ENCODE assay signal across 9 cellular contexts in the genomic region with DNA sequence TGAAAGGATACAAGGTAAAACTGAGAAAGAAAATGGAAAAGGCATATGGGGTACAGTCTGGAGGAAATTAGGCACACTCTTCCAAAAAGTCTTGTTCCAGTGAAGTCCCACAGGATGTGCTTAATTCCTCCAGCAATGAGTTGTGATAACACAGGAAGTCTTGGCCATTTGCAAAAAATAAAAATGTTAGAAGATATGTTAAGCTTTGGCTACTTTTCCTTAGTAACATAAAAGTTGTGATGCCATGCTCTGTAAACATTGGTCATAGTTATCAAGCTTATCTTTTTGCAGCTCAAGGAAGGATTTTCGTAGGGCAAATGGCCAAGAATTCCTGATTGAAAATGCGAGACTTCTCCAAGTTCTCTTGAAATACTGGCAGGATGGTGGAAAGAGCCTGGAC.
"Had no signal": no experiment of that assay in that cellular context is flagged by ENCODE, and none has a peak within 500 bp of the region (broad histone marks: within the 10 kb centered on the region; RNA-seq: fewer than 3 reads in every experiment).

No MANE protein-coding gene starts in this region.

- DNase-seq: activated CD4-positive, alpha-beta T cell treated with anti-CD3 and anti-CD28 coated beads, Interleukin-2, amount 50 U/mL, for 4 hours; activated CD4-positive, CD25-positive, alpha-beta regulatory T cell; activated effector memory CD4-positive, alpha-beta T cell treated with anti-CD3 and anti-CD28 coated beads, Interleukin-2, amount 50 U/mL, for 16 hours; activated T-cell treated with anti-CD3 and anti-CD28 coated beads, Interleukin-2, amount 50 U/mL, for 4 hours; effector CD4-positive, alpha-beta T cell; glutamatergic neuron had no signal

- H3K27ac ChIP-seq: tibial nerve had no signal

- H3K4me3 ChIP-seq: tibial nerve had no signal

- H3K27me3 ChIP-seq: tibial nerve had no signal

- H3K9me3 ChIP-seq: tibial nerve had no signal

- ATAC-seq: activated naive CD4-positive, alpha-beta T cell treated with anti-CD3 and anti-CD28 coated beads, Interleukin-2, amount 50 U/mL, for 72 hours; activated T-cell treated with anti-CD3 and anti-CD28 coated beads, Interleukin-2, amount 50 U/mL, for 4 hours; stimulated activated effector memory CD8-positive, alpha-beta T cell treated with anti-CD3 and anti-CD28 coated beads, Interleukin-12 subunit alpha, Interleukin-12 subunit beta, amount 100 ng/mL, for 72 hours had no signal

- H3K36me3 ChIP-seq: tibial nerve had no signal
